ENCODE assay signal across 14 cellular contexts in genomic region chr16:10897134-10897533, GRCh38. TPM values are rescaled to one million over a fixed set of nuclear protein-coding genes. Genes with fewer than 3 reads are reported as not detected.
A peak's percentile ranks its signal among the peaks of the same experiment; 100 is the strongest.
DNase-seq lines count a peak whose midpoint lies in the region; ATAC-seq and TF ChIP-seq lines count a peak whose summit lies in the region.
"Had no signal": no experiment of that assay in that cellular context is flagged by ENCODE, and none has a peak within 500 bp of the region (broad histone marks: within the 10 kb centered on the region; RNA-seq: fewer than 3 reads in every experiment).

No MANE protein-coding gene starts in this region.

- ATAC-seq in GM18909 (IDR thresholded peaks at IDR 0.05; ENCODE audit: poor library complexity, unreplicated experiment) (peak; percentile 75), GM21786 (IDR thresholded peaks at IDR 0.05; ENCODE audit: unreplicated experiment) (peak; percentile 55), HG03442 (IDR thresholded peaks at IDR 0.05; ENCODE audit: unreplicated experiment) (peak; percentile 64), natural killer cell (no peak), GM19023 (IDR thresholded peaks at IDR 0.05; ENCODE audit: unreplicated experiment) (no peak), left ventricle myocardium superior (no peak)
- ATAC-seq: activated CD4-positive, CD25-positive, alpha-beta regulatory T cell treated with anti-CD3 and anti-CD28 coated beads, Interleukin-2, amount 50 U/mL, for 24 hours; GM23338; stimulated activated effector memory CD8-positive, alpha-beta T cell treated with anti-CD3 and anti-CD28 coated beads, Interleukin-12 subunit alpha, Interleukin-12 subunit beta, amount 100 ng/mL, for 72 hours had no signal

- H3K27me3 Mint-ChIP-seq in natural killer cell (ENCODE audit: low read depth in 2 of 2) = no peaks in the 10 kb centered on the region
- H3K27me3 Mint-ChIP-seq: CD8-positive, alpha-beta memory T cell had no signal

- DNase-seq in midbrain (lab: John Stamatoyannopoulos, UW) (peak; percentile 20), natural killer cell (no peak), NCI-H1092 (lab: John Stamatoyannopoulos, UW) (no peak), left ventricle myocardium superior (no peak)
- DNase-seq: activated effector memory CD4-positive, alpha-beta T cell treated with anti-CD3 and anti-CD28 coated beads, Interleukin-2, amount 50 U/mL, for 16 hours; CD8-positive, alpha-beta memory T cell had no signal

- no peak overlapping the region for H3K4me3 Mint-ChIP-seq in natural killer cell
- H3K4me3 Mint-ChIP-seq: CD8-positive, alpha-beta memory T cell; GM23338; stimulated activated effector memory CD8-positive, alpha-beta T cell treated with anti-CD3 and anti-CD28 coated beads, Interleukin-12 subunit alpha, Interleukin-12 subunit beta, amount 100 ng/mL, for 72 hours had no signal

- intact Hi-C loops in natural killer cell (cut with micrococcal nuclease) (no loop called here), left ventricle myocardium superior (cut with micrococcal nuclease) (no loop called here)

- no peak for TF ChIP-seq CTCF in natural killer cell (IDR thresholded peaks at IDR 0.05)

- no peaks in the 10 kb centered on the region for H3K36me3 Mint-ChIP-seq in natural killer cell

- H3K4me1 Mint-ChIP-seq in natural killer cell = peaks cover 6 to 12% of the 10 kb centered on the region in 2 donors

- H3K9me3 Mint-ChIP-seq in natural killer cell = no peaks in the 10 kb centered on the region
- H3K9me3 Mint-ChIP-seq: CD8-positive, alpha-beta memory T cell; GM23338 had no signal

- no peak overlapping the region for H3K27ac Mint-ChIP-seq in natural killer cell
- H3K27ac Mint-ChIP-seq: GM23338; stimulated activated effector memory CD8-positive, alpha-beta T cell treated with anti-CD3 and anti-CD28 coated beads, Interleukin-12 subunit alpha, Interleukin-12 subunit beta, amount 100 ng/mL, for 72 hours had no signal

RNA-seq across cellular contexts. Expression of gene CIITA, which starts 20.1 kb away (rescaled TPM):
- 10 to 100 TPM; 11.5 to 17.7 (median 14.4) TPM for total RNA-seq in natural killer cell
- 12.2 TPM for total RNA-seq in left ventricle myocardium superior
- total RNA-seq: bronchial epithelial cell had no signal

RNA-seq across cellular contexts. Expression of gene DEXI, which starts 45.1 kb away (rescaled TPM):
- total RNA-seq in natural killer cell (10 to 100 TPM in 2 of 3 donors, 1 to 10 TPM in 1; 8.7 to 15.2 (median 14.4) TPM), left ventricle myocardium superior (124 TPM)

RNA-seq across cellular contexts. Expression of gene CLEC16A, which starts 47.2 kb away (rescaled TPM):
- total RNA-seq in natural killer cell (10 to 100 TPM; 35.9 to 50.5 (median 37.4) TPM), left ventricle myocardium superior (20.6 TPM)

Comparison
In these comparisons a context has a peak if more than half of its experiments do, and no peak if none do; other contexts are left out.
1. ATAC-seq: peak in GM18909 (single experiment), GM21786 (single experiment) and HG03442 (single experiment); none in natural killer cell (0 of 3), GM19023 (single experiment) and left ventricle myocardium superior (single experiment).